In the genomic region with DNA sequence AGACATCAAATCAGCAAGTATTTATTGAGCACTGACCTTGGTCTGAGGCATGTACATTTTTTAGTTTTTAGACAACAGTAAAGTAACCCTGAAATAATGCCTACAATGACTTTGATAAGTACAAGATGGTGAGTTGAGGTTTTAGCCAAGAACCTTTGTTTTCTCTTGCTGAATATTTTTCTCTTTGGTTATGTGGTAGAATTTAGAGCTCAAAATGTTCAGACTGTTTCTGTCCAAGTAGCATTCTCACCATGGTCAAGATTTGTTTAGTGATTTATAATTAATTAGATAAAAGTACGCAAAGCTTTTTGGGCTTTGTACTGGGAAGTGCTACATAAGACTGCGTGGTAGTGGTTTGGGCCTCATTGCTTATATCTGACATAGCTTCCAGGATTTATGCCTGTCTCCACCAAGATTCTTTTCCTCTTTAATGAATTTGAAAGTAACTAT, we compare ENCODE assay signal across 12 cellular contexts.
DNase-seq lines count a peak whose midpoint lies in the region; ATAC-seq and TF ChIP-seq lines count a peak whose summit lies in the region.
"Had no signal": no experiment of that assay in that cellular context is flagged by ENCODE, and none has a peak within 500 bp of the region (broad histone marks: within the 10 kb centered on the region; RNA-seq: fewer than 3 reads in every experiment).

No MANE protein-coding gene starts in this region.

- H3K9me3 ChIP-seq in breast epithelium (no peaks in the 10 kb centered on the region), lower lobe of right lung (no peaks in the 10 kb centered on the region), tibial nerve (no peaks in the 10 kb centered on the region), prostate gland (no peaks in the 10 kb centered on the region)

- H3K27me3 ChIP-seq in breast epithelium, result no peaks in the 10 kb centered on the region
- no peaks in the 10 kb centered on the region for H3K27me3 ChIP-seq in lower lobe of right lung (ENCODE audit: low read depth)
- H3K27me3 ChIP-seq in tibial nerve, result no peaks in the 10 kb centered on the region
- H3K27me3 ChIP-seq in prostate gland (replicated peaks; ENCODE audit: insufficient read depth), result no peaks in the 10 kb centered on the region

- H3K4me3 ChIP-seq in breast epithelium (no peak overlapping the region), lower lobe of right lung (no peak overlapping the region), tibial nerve (no peak overlapping the region), prostate gland (no peak overlapping the region)

- H3K4me1 ChIP-seq in breast epithelium (peaks cover 4 to 5% of the 10 kb centered on the region in 2 donors), lower lobe of right lung (peaks cover 61% of the 10 kb centered on the region), tibial nerve (peaks cover 0 to 88% (median 37%) of the 10 kb centered on the region in 4 donors), prostate gland (replicated peaks) (peaks cover 2% of the 10 kb centered on the region)

- no peak for TF ChIP-seq CTCF in breast epithelium (IDR thresholded peaks at IDR 0.05)
- TF ChIP-seq CTCF in lower lobe of right lung (IDR thresholded peaks at IDR 0.05), result no peak
- TF ChIP-seq CTCF in tibial nerve (IDR thresholded peaks at IDR 0.05), result no peak
- TF ChIP-seq CTCF in prostate gland (IDR thresholded peaks at IDR 0.05), result no peak

- WGBS in tibial nerve, 2 donors, result 75 to 79% methylated on average over 2 of the region's 2 CpGs
- WGBS in prostate gland, result 55% methylated on average over 2 of the region's 2 CpGs

- H3K27ac ChIP-seq in breast epithelium (peak overlapping the region; percentile 18 to 22), lower lobe of right lung (peak overlapping the region; percentile 36), tibial nerve (peak overlapping the region in 3 of 4 donors; percentile 20 to 90 (median 81)), prostate gland (peak overlapping the region in 1 of 2 donors; percentile 42)
- H3K27ac ChIP-seq: VCaP had no signal

- DNase-seq in HCEC 1CT (peak; percentile 53), breast epithelium (ENCODE audit: low spot score in 2 of 2) (no peak), lower lobe of right lung (no peak), tibial nerve (ENCODE audit: low spot score in 2 of 2) (no peak), prostate gland (ENCODE audit: low spot score) (no peak)
- DNase-seq in stimulated activated CD8-positive, alpha-beta memory T cell treated with anti-CD3 and anti-CD28 coated beads, Interleukin-4, amount 100 ng/mL, for 48 hours, result no peak
- DNase-seq: activated CD8-positive, alpha-beta memory T cell treated with anti-CD3 and anti-CD28 coated beads, Interleukin-2, amount 10 ng/mL, durations not matched to agents 7 days and 5 days; activated naive CD4-positive, alpha-beta T cell treated with Interleukin-2 at 50 U/mL for 16 hours; CD8-positive, alpha-beta memory T cell; MV-4-11 had no signal

- intact Hi-C loops in breast epithelium (cut with DNase I; ENCODE audit: low total_unique reads), result no loop called here
- intact Hi-C loops in lower lobe of right lung (cut with DNase I), result no loop called here
- intact Hi-C loops in prostate gland (cut with DNase I), result no loop called here

- no peak for TF ChIP-seq EP300 in tibial nerve (IDR thresholded peaks at IDR 0.05)

- TF ChIP-seq POLR2A in breast epithelium (IDR thresholded peaks at IDR 0.05) (no peak), tibial nerve (IDR thresholded peaks at IDR 0.05) (no peak), prostate gland (IDR thresholded peaks at IDR 0.05) (no peak)

- H3K36me3 ChIP-seq in breast epithelium (no peaks in the 10 kb centered on the region), lower lobe of right lung (no peaks in the 10 kb centered on the region), tibial nerve (no peaks in the 10 kb centered on the region), prostate gland (no peaks in the 10 kb centered on the region)

- ATAC-seq in lower lobe of right lung, result no peak
- ATAC-seq in HG02642 (IDR thresholded peaks at IDR 0.05; ENCODE audit: poor library complexity, unreplicated experiment), result no peak
- ATAC-seq: activated CD8-positive, alpha-beta memory T cell treated with anti-CD3 and anti-CD28 coated beads, Interleukin-2, amount 10 ng/mL, durations not matched to agents 7 days and 5 days had no signal
